In the genomic region with DNA sequence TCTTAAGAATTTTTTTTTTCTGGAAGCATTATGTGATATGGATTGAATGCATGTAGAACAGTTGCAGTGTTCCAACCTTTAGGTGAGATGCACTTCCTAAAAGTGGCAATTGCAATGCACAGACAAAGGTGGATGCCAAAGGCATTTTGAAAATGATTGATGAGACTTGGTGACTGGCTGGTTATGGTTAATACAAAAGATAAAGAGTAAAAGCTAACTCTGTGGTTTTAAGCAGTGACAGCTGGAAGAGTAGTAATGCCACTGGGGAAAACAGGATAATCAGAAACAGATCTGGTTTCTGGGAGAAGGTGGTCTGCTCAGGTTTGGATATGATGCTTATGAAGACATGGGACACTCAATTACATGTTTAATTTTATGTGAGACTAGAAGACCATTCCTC, we compare ENCODE assay signal across 24 cellular contexts.
"Had no signal": no experiment of that assay in that cellular context is flagged by ENCODE, and none has a peak within 500 bp of the region (broad histone marks: within the 10 kb centered on the region; RNA-seq: fewer than 3 reads in every experiment).

No MANE protein-coding gene starts in this region.

- ATAC-seq: activated CD4-positive, alpha-beta T cell treated with anti-CD3 and anti-CD28 coated beads for 36 hours; activated CD8-positive, alpha-beta T cell treated with anti-CD3 and anti-CD28 coated beads, Interleukin-2, amount 10 ng/mL, durations not matched to agents 7 days and 5 days; activated naive CD4-positive, alpha-beta T cell treated with anti-CD3 and anti-CD28 coated beads, Interleukin-2, amount 50 U/mL, for 72 hours; body of pancreas; K562; PC-3 had no signal

- DNase-seq: activated CD4-positive, alpha-beta T cell treated with anti-CD3 and anti-CD28 coated beads for 36 hours; activated CD4-positive, alpha-beta T cell treated with anti-CD3 and anti-CD28 coated beads, Interleukin-2, amount 10 ng/mL, durations not matched to agents 7 days and 5 days; activated CD4-positive, alpha-beta T cell treated with anti-CD3 and anti-CD28 coated beads, Interleukin-2, amount 50 U/mL, for 48 hours; activated CD8-positive, alpha-beta T cell treated with anti-CD3 and anti-CD28 coated beads, Interleukin-2, amount 10 ng/mL, durations not matched to agents 7 days and 5 days; activated gamma-delta T cell treated with Interleukin-2 at 50 U/mL for 16 hours; activated naive CD4-positive, alpha-beta T cell treated with anti-CD3 and anti-CD28 coated beads for 36 hours; activated T-cell treated with anti-CD3 and anti-CD28 coated beads, Interleukin-2, amount 50 U/mL, for 24 hours; adrenal gland; body of pancreas; NCI-H1105; NCI-H1417 treated with DMSO at 0.1 percent for 48 hours; NCI-H187 treated with DMSO at 0.1 percent for 48 hours; NCI-H2081; NCI-H345; NCI-H526 treated with DMSO at 0.1 percent for 48 hours; NCI-H774; PC-3; Peyer's patch; RPMI8226; SHP77 treated with DMSO at 0.1 percent for 48 hours had no signal

- H3K4me1 ChIP-seq: adrenal gland, body of pancreas, breast epithelium, Peyer's patch, SJSA1 had no signal

- H3K4me3 ChIP-seq: adrenal gland, body of pancreas, breast epithelium, K562, Peyer's patch, SJSA1 had no signal

- FAIRE-seq: K562 had no signal

- H3K27ac ChIP-seq: adrenal gland, body of pancreas, breast epithelium, Peyer's patch, SJSA1 had no signal

- H3K9me3 ChIP-seq: adrenal gland, body of pancreas, breast epithelium, Peyer's patch, SJSA1 had no signal
